In the genomic region with DNA sequence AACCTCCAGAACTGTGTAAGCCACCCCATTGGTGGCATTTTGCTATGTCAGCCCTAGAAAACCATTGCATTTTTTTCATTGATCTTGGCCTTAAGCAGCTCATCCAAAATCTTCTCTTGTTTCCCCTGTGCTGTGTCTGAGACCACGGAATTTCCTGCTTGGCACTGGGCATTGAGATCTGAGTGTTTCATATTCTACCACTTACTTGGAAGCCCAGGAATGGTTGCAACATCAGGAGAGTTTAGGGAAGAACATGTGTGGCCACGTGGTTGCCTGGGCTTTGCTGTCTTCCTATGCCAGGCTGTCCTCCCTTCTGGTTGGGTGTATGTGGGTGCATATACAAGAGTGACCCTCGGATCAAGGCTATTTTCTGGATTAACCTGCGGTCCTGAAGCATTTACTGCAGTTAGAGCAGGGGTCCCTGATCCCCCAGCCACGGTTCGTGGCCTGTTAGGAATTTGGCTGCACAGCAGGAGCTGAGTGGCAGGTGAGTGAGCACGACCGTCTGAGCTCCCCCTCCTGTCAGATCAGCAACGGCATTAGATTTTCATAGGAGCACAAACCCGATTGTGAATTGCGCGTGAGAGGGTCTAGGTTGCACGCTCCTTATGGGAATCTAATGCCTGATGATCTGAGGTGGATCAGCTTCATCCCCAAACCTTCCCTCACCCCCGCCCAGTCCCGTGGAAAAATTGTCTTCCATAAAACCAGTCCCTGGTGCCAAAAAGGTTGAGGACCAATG, we compare ENCODE assay signal across 30 cellular contexts.
DNase-seq lines count a peak whose midpoint lies in the region; ATAC-seq, FAIRE-seq and TF ChIP-seq lines count a peak whose summit lies in the region.
"Had no signal": no experiment of that assay in that cellular context is flagged by ENCODE, and none has a peak within 500 bp of the region (broad histone marks: within the 10 kb centered on the region; RNA-seq: fewer than 3 reads in every experiment).

No MANE protein-coding gene starts in this region.

- FAIRE-seq in kidney (lab: Jason Lieb, UNC) (no peak), small intestine (lab: Jason Lieb, UNC) (no peak)
- FAIRE-seq: A549, GM12891 had no signal

- H3K27me3 ChIP-seq in right cardiac atrium (ENCODE audit: control insufficient read depth, insufficient read depth) (no peaks in the 10 kb centered on the region), breast epithelium (no peaks in the 10 kb centered on the region), vagina (no peaks in the 10 kb centered on the region), small intestine (ENCODE audit: control insufficient read depth in 2 of 2, insufficient read depth in 2 of 2, low read length in 2 of 2) (no peaks in the 10 kb centered on the region)
- H3K27me3 ChIP-seq: BLaER1 treated with 17β-estradiol and CSF1 and Interleukin-3, amounts not matched to agents 10 nM and 100 nM; esophagus squamous epithelium; suprapubic skin; uterus had no signal

- TF ChIP-seq CTCF in breast epithelium (IDR thresholded peaks at IDR 0.05) (no peak), kidney (IDR thresholded peaks at IDR 0.05; ENCODE audit: borderline replicate concordance, extremely low read depth, insufficient read depth) (no peak), vagina (IDR thresholded peaks at IDR 0.05) (no peak)

- no peaks in the 10 kb centered on the region for H3K9me3 ChIP-seq in right cardiac atrium (ENCODE audit: control insufficient read depth, low read length)
- H3K9me3 ChIP-seq in breast epithelium, result no peaks in the 10 kb centered on the region
- H3K9me3 ChIP-seq in kidney (ENCODE audit: control insufficient read depth in 1 of 2, low read length in 2 of 2), result no peaks in the 10 kb centered on the region
- no peaks in the 10 kb centered on the region for H3K9me3 ChIP-seq in vagina
- no peaks in the 10 kb centered on the region for H3K9me3 ChIP-seq in small intestine (ENCODE audit: control insufficient read depth, low read depth)
- H3K9me3 ChIP-seq: A549; BLaER1 treated with 17β-estradiol and CSF1 and Interleukin-3, amounts not matched to agents 10 nM and 100 nM; Caco-2; esophagus squamous epithelium; prostate gland; suprapubic skin; uterus had no signal

- intact Hi-C loops in cardiac septum (cut with DNase I), result no loop called here
- intact Hi-C loops in right cardiac atrium (cut with DNase I), result no loop called here
- intact Hi-C loops in breast epithelium (cut with DNase I; ENCODE audit: low total_unique reads), result no loop called here
- intact Hi-C loops in kidney (cut with DNase I), result no loop called here
- intact Hi-C loops in vagina (cut with DNase I), result no loop called here

- no peak overlapping the region for H3K27ac Mint-ChIP-seq in activated naive CD8-positive, alpha-beta T cell treated with anti-CD3 and anti-CD28 coated beads, Interleukin-2, amount 50 U/mL, for 24 hours
- H3K27ac Mint-ChIP-seq: activated naive CD8-positive, alpha-beta T cell treated with anti-CD3 and anti-CD28 coated beads, Interleukin-2, amount 10 ng/mL, durations not matched to agents 7 days and 5 days; IgD-negative memory B cell; memory B cell; stimulated activated effector memory CD8-positive, alpha-beta T cell treated with anti-CD3 and anti-CD28 coated beads, Interleukin-12 subunit alpha, Interleukin-12 subunit beta, amount 100 ng/mL, for 72 hours had no signal

- H3K4me1 Mint-ChIP-seq in activated naive CD8-positive, alpha-beta T cell treated with anti-CD3 and anti-CD28 coated beads, Interleukin-2, amount 50 U/mL, for 24 hours, result no peaks in the 10 kb centered on the region
- H3K4me1 Mint-ChIP-seq: activated naive CD8-positive, alpha-beta T cell treated with anti-CD3 and anti-CD28 coated beads, Interleukin-2, amount 10 ng/mL, durations not matched to agents 7 days and 5 days; IgD-negative memory B cell; memory B cell had no signal

- no peaks in the 10 kb centered on the region for H3K36me3 Mint-ChIP-seq in activated naive CD8-positive, alpha-beta T cell treated with anti-CD3 and anti-CD28 coated beads, Interleukin-2, amount 50 U/mL, for 24 hours (ENCODE audit: low read depth)
- H3K36me3 Mint-ChIP-seq: activated naive CD8-positive, alpha-beta T cell treated with anti-CD3 and anti-CD28 coated beads, Interleukin-2, amount 10 ng/mL, durations not matched to agents 7 days and 5 days; IgD-negative memory B cell; memory B cell; stimulated activated effector memory CD8-positive, alpha-beta T cell treated with anti-CD3 and anti-CD28 coated beads, Interleukin-12 subunit alpha, Interleukin-12 subunit beta, amount 100 ng/mL, for 72 hours had no signal

- DNase-seq in cardiac septum (ENCODE audit: low spot score) (peak; percentile 19), right cardiac atrium (no peak), breast epithelium (ENCODE audit: low spot score in 2 of 2) (peak; percentile 14 to 48), kidney (peak; percentile 12), vagina (ENCODE audit: extremely low spot score in 2 of 2) (peak; percentile 32 to 85), small intestine (no peak), NCI-H2171 treated with DMSO at 0.1 percent for 48 hours (lab: John Stamatoyannopoulos, UW) (no peak)
- no peak for DNase-seq in activated naive CD8-positive, alpha-beta T cell treated with anti-CD3 and anti-CD28 coated beads, Interleukin-2, amount 50 U/mL, for 24 hours
- DNase-seq: activated CD4-positive, alpha-beta T cell treated with anti-CD3 and anti-CD28 coated beads for 48 hours; activated naive CD8-positive, alpha-beta T cell treated with anti-CD3 and anti-CD28 coated beads, Interleukin-2, amount 10 ng/mL, durations not matched to agents 7 days and 5 days; Caco-2; cortex of kidney; DND-41; esophagus squamous epithelium; glutamatergic neuron; NCI-H1417 treated with DMSO at 0.1 percent for 48 hours; NCI-H2081 treated with DMSO at 0.1 percent for 48 hours; OCI-M1; stimulated activated CD4-positive, alpha-beta T cell treated with anti-CD3 and anti-CD28 coated beads, Interleukin-2, amount 100 ng/mL, for 48 hours; uterus had no signal

- no peaks in the 10 kb centered on the region for H3K36me3 ChIP-seq in breast epithelium
- no peaks in the 10 kb centered on the region for H3K36me3 ChIP-seq in kidney (ENCODE audit: control insufficient read depth in 1 of 2, insufficient read depth in 2 of 2, low read length in 2 of 2)
- H3K36me3 ChIP-seq in vagina, result no peaks in the 10 kb centered on the region
- H3K36me3 ChIP-seq in small intestine (ENCODE audit: control insufficient read depth in 2 of 2, insufficient read depth in 2 of 2, low read length in 2 of 2), result no peaks in the 10 kb centered on the region
- H3K36me3 ChIP-seq: BLaER1 treated with 17β-estradiol and CSF1 and Interleukin-3, amounts not matched to agents 10 nM and 100 nM; esophagus squamous epithelium; prostate gland; suprapubic skin; uterus had no signal

- H3K4me3 ChIP-seq in right cardiac atrium (ENCODE audit: low read length) (no peak overlapping the region), breast epithelium (no peak overlapping the region), kidney (ENCODE audit: low read length in 2 of 2) (no peak overlapping the region), vagina (no peak overlapping the region), small intestine (ENCODE audit: low read depth in 1 of 2, low read length in 2 of 2) (no peak overlapping the region)
- H3K4me3 ChIP-seq: A549; BLaER1 treated with 17β-estradiol and CSF1 and Interleukin-3, amounts not matched to agents 10 nM and 100 nM; esophagus squamous epithelium; prostate gland; smooth muscle cell; suprapubic skin; uterus had no signal

- ATAC-seq in right cardiac atrium, result no peak
- ATAC-seq in activated naive CD8-positive, alpha-beta T cell treated with anti-CD3 and anti-CD28 coated beads, Interleukin-2, amount 50 U/mL, for 24 hours, result no peak
- ATAC-seq: A549; Right ventricle myocardium inferior; stimulated activated effector memory CD8-positive, alpha-beta T cell treated with anti-CD3 and anti-CD28 coated beads, Interleukin-12 subunit alpha, Interleukin-12 subunit beta, amount 100 ng/mL, for 72 hours had no signal

- TF ChIP-seq POLR2A in breast epithelium (IDR thresholded peaks at IDR 0.05), result no peak
- TF ChIP-seq POLR2A in vagina (IDR thresholded peaks at IDR 0.05), result no peak

- 89% methylated on average over 15 of the region's 15 CpGs for WGBS in right cardiac atrium
- WGBS in small intestine, 3 donors, result 82 to 89% (median 85%) methylated on average over 15 of the region's 15 CpGs

- H3K27ac ChIP-seq in right cardiac atrium (ENCODE audit: low read length) (no peak overlapping the region), breast epithelium (no peak overlapping the region), kidney (ENCODE audit: low read depth in 2 of 2, low read length in 2 of 2) (no peak overlapping the region), vagina (no peak overlapping the region), small intestine (ENCODE audit: low read depth in 1 of 2, low read length in 1 of 2) (no peak overlapping the region)
- H3K27ac ChIP-seq: A549; BLaER1 treated with 17β-estradiol and CSF1 and Interleukin-3, amounts not matched to agents 10 nM and 100 nM; esophagus squamous epithelium; prostate gland; suprapubic skin; uterus had no signal

- H3K4me3 Mint-ChIP-seq in activated naive CD8-positive, alpha-beta T cell treated with anti-CD3 and anti-CD28 coated beads, Interleukin-2, amount 50 U/mL, for 24 hours, result no peak overlapping the region
- H3K4me3 Mint-ChIP-seq: activated naive CD8-positive, alpha-beta T cell treated with anti-CD3 and anti-CD28 coated beads, Interleukin-2, amount 10 ng/mL, durations not matched to agents 7 days and 5 days; IgD-negative memory B cell; memory B cell; stimulated activated effector memory CD8-positive, alpha-beta T cell treated with anti-CD3 and anti-CD28 coated beads, Interleukin-12 subunit alpha, Interleukin-12 subunit beta, amount 100 ng/mL, for 72 hours had no signal

- H3K9ac ChIP-seq in kidney (ENCODE audit: low read length in 2 of 2), result no peak overlapping the region
- H3K9ac ChIP-seq: BLaER1 treated with 17β-estradiol and CSF1 and Interleukin-3, amounts not matched to agents 10 nM and 100 nM had no signal

- H3K9me3 Mint-ChIP-seq in activated naive CD8-positive, alpha-beta T cell treated with anti-CD3 and anti-CD28 coated beads, Interleukin-2, amount 50 U/mL, for 24 hours, result no peaks in the 10 kb centered on the region
- H3K9me3 Mint-ChIP-seq: activated naive CD8-positive, alpha-beta T cell treated with anti-CD3 and anti-CD28 coated beads, Interleukin-2, amount 10 ng/mL, durations not matched to agents 7 days and 5 days; IgD-negative memory B cell; stimulated activated effector memory CD8-positive, alpha-beta T cell treated with anti-CD3 and anti-CD28 coated beads, Interleukin-12 subunit alpha, Interleukin-12 subunit beta, amount 100 ng/mL, for 72 hours had no signal

- no peaks in the 10 kb centered on the region for H3K4me1 ChIP-seq in right cardiac atrium (ENCODE audit: control insufficient read depth, insufficient read depth, low read length)
- no peaks in the 10 kb centered on the region for H3K4me1 ChIP-seq in breast epithelium
- no peaks in the 10 kb centered on the region for H3K4me1 ChIP-seq in kidney (ENCODE audit: control insufficient read depth in 1 of 2, insufficient read depth in 1 of 2, low read depth in 1 of 2, low read length in 2 of 2)
- H3K4me1 ChIP-seq in vagina, result no peaks in the 10 kb centered on the region
- no peaks in the 10 kb centered on the region for H3K4me1 ChIP-seq in small intestine (ENCODE audit: control insufficient read depth in 2 of 2, insufficient read depth in 1 of 2, low read depth in 1 of 2, low read length in 1 of 2)
- H3K4me1 ChIP-seq: A549; BLaER1 treated with 17β-estradiol and CSF1 and Interleukin-3, amounts not matched to agents 10 nM and 100 nM; Caco-2; esophagus squamous epithelium; prostate gland; suprapubic skin; uterus had no signal

- H3K27me3 Mint-ChIP-seq in activated naive CD8-positive, alpha-beta T cell treated with anti-CD3 and anti-CD28 coated beads, Interleukin-2, amount 50 U/mL, for 24 hours, result peaks cover 2% of the 10 kb centered on the region

Comparison
In these comparisons a context has a peak if more than half of its experiments do, and no peak if none do; other contexts are left out.
1. DNase-seq: peak in cardiac septum (single experiment), breast epithelium (2 of 2), kidney (single experiment) and vagina (2 of 2); none in right cardiac atrium (0 of 3), activated naive CD8-positive, alpha-beta T cell treated with anti-CD3 and anti-CD28 coated beads, Interleukin-2, amount 50 U/mL, for 24 hours (single experiment), small intestine (single experiment) and NCI-H2171 treated with DMSO at 0.1 percent for 48 hours (single experiment).